ENCODE assay signal across 8 cellular contexts in the genomic region with DNA sequence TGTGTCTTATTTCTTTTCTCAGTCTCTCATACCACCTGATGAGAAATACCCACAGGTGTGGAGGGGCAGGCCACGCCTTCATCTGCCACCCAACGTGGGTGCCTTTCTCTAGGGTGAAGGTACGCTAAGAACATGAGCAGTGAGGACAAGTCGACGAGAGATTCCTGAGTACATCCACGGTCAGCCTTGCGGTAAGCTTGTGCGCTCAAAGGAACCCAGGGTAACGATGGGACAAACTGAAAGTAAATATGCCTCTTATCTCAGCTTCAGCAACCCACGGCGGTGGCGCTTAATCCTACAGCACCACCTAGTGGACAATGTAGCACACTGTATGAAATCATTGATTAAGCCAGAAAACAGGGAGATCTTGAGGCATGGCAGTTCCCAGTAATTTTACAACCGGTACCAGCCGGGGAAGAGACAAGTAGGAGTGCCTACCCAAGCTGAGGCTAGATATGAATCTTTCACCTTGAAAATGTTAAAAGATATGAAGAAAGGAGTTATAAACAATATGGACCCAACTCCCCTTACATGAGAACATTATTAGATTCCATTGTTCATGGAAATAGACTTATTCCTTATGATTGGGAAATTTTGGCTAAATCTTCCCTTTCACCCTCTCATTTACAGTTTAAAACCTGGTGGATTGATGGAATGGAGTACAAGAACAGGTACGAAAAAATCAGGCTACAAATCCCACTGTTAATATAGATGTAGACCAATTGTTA.
DNase-seq lines count a peak whose midpoint lies in the region; ATAC-seq and TF ChIP-seq lines count a peak whose summit lies in the region.

No MANE protein-coding gene starts in this region.

- in situ Hi-C loops in IMR-90 (cut with MboI; ENCODE audit: low sequenced_read_pairs), result no loop called here

- POLR2A ChIA-PET in IMR-90 (lab: Charles Lee; ENCODE audit: unreplicated experiment), result no interaction called here

- no peak overlapping the region for H2BK15ac ChIP-seq in IMR-90 (ENCODE audit: low read depth, low read length)

- no peak overlapping the region for H3K18ac ChIP-seq in IMR-90 (ENCODE audit: low read depth, low read length)

- CTCF ChIA-PET in IMR-90 (lab: Yijun Ruan, JAX), result no interaction called here

- H3K27ac ChIP-seq in IMR-90 (ENCODE audit: insufficient read depth, low read length), result no peak overlapping the region
- H3K27ac ChIP-seq in psoas muscle, result no peak overlapping the region

- no peaks in the 10 kb centered on the region for H3K9me1 ChIP-seq in IMR-90 (ENCODE audit: insufficient read depth, low read length)

- no peaks in the 10 kb centered on the region for H4K20me1 ChIP-seq in IMR-90 (ENCODE audit: insufficient read depth, low read length)

- no peak for TF ChIP-seq POLR2A in IMR-90 (IDR thresholded peaks at IDR 0.05; ENCODE audit: low read depth, low read length)

- no peak overlapping the region for H3K23ac ChIP-seq in IMR-90 (ENCODE audit: low read depth, low read length)

- no peak overlapping the region for H2BK20ac ChIP-seq in IMR-90 (ENCODE audit: low read depth, low read length)

- no peak overlapping the region for H2AK5ac ChIP-seq in IMR-90 (ENCODE audit: low read depth, low read length)

- no peaks in the 10 kb centered on the region for H3K4me1 ChIP-seq in IMR-90 (ENCODE audit: control insufficient read depth, insufficient read depth, low read length)
- no peaks in the 10 kb centered on the region for H3K4me1 ChIP-seq in psoas muscle

- BruUV-seq in IMR-90 (replicated peaks; lab: Mats Ljungman, UMichigan), result no TSS peak

- dilution Hi-C loops in IMR-90 (cut with HindIII; ENCODE audit: low sequenced_read_pairs, unreplicated experiment), result no loop called here

- no peak overlapping the region for H4K91ac ChIP-seq in IMR-90 (ENCODE audit: insufficient read depth, low read depth, low read length)

- ATAC-seq in IMR-90 (ENCODE audit: low read depth) (no peak), Right ventricle myocardium superior (ENCODE audit: poor library complexity) (peak; percentile 96), psoas muscle (peak; percentile 57 to 73 (median 68))

- no peak overlapping the region for H3K14ac ChIP-seq in IMR-90 (replicated peaks; ENCODE audit: low read depth, low read length)

- TF ChIP-seq RAD21 in IMR-90 (IDR thresholded peaks at IDR 0.05; ENCODE audit: low read length), result peak; percentile 55

- H3K4me3 ChIP-seq in GM12875 (ENCODE audit: low read depth, low read length) (peak overlapping the region; percentile 43), IMR-90 (ENCODE audit: insufficient read depth, low read depth, low read length) (peak overlapping the region; percentile 41; the same call in 1 of the 2 replicates), psoas muscle (peak overlapping the region; percentile 61)

- peak overlapping the region; percentile 73 for H2AFZ ChIP-seq in IMR-90 (replicated peaks; ENCODE audit: low read length, poor library complexity)

- H4K8ac ChIP-seq in IMR-90 (ENCODE audit: low read depth in 2 of 2, low read length in 2 of 2), result no peak overlapping the region

- H3K36me3 ChIP-seq in IMR-90 (ENCODE audit: control insufficient read depth, insufficient read depth, low read length) (no peaks in the 10 kb centered on the region), psoas muscle (ENCODE audit: insufficient read depth in 1 of 2, low read depth in 1 of 2) (no peaks in the 10 kb centered on the region)

- WGBS in IMR-90 (ENCODE audit: extremely low coverage in 2 of 2, insufficient read length in 1 of 2), 2 experiments, result 40% methylated on average over 1 of the region's 15 CpGs; no CpG with 5 or more reads in 1 of the 2 experiments
- WGBS in psoas muscle, 3 donors, result 34 to 42% (median 40%) methylated on average over 15 of the region's 15 CpGs

- intact Hi-C loops in IMR-90 (cut with micrococcal nuclease), result no loop called here
- intact Hi-C loops in Right ventricle myocardium superior (cut with DNase I), result no loop called here
- intact Hi-C loops in psoas muscle (cut with DNase I), result no loop called here

- H3K9ac ChIP-seq in IMR-90 (ENCODE audit: low read depth, low read length), result no peak overlapping the region

- no peak overlapping the region for H3K4ac ChIP-seq in IMR-90 (ENCODE audit: low read depth, low read length)

- peak overlapping the region; percentile 76 for H3K4me2 ChIP-seq in IMR-90 (ENCODE audit: low read depth, low read length)

- H3K27me3 ChIP-seq in IMR-90 (ENCODE audit: control insufficient read depth, insufficient read depth, low read length) (no peaks in the 10 kb centered on the region), psoas muscle (ENCODE audit: insufficient read depth in 3 of 3, low read length in 2 of 3) (no peaks in the 10 kb centered on the region)

- peak; percentile 13 for DNase-seq in IMR-90
- DNase-seq in SHP77 (lab: John Stamatoyannopoulos, UW), result peak; percentile 34 to 40
- peak; percentile 55 for DNase-seq in activated naive CD4-positive, alpha-beta T cell treated with anti-CD3 and anti-CD28 coated beads, Interleukin-2, amount 50 U/mL, for 16 hours
- DNase-seq in Right ventricle myocardium superior, result peak; percentile 79
- peak; percentile 40 to 59 for DNase-seq in psoas muscle
- DNase-seq in ureter (ENCODE audit: low spot score), result peak; percentile 69
- no peak for DNase-seq in GM19240 (ENCODE audit: insufficient read length, low spot score)

- H2AK9ac ChIP-seq in IMR-90 (replicated peaks; ENCODE audit: low read depth, low read length, poor library complexity), result no peak overlapping the region

- H2BK5ac ChIP-seq in IMR-90 (ENCODE audit: low read depth, low read length, poor library complexity, severe bottlenecking), result no peak overlapping the region

- TF ChIP-seq CTCF in GM12875 (IDR thresholded peaks at IDR 0.05; ENCODE audit: borderline replicate concordance, insufficient read depth, low read depth, low read length), result peak; percentile 52; the same call in 1 of the 2 replicates
- peak; percentile 47 for TF ChIP-seq CTCF in IMR-90 (conservative IDR thresholded peaks at IDR 0.05; ENCODE audit: low read depth, low read length)
- peak; percentile 87 for TF ChIP-seq CTCF in psoas muscle (IDR thresholded peaks at IDR 0.05)

- no peak overlapping the region for H3K56ac ChIP-seq in IMR-90 (ENCODE audit: extremely low read depth, insufficient read depth, low read length)

- H3K9me3 ChIP-seq in IMR-90 (ENCODE audit: control insufficient read depth, insufficient read depth, low read length), result peaks cover 13% of the 10 kb centered on the region
- H3K9me3 ChIP-seq in psoas muscle, result peaks cover 9% of the 10 kb centered on the region

- no peak overlapping the region for H4K5ac ChIP-seq in IMR-90 (ENCODE audit: low read depth, low read length)

- no peak overlapping the region for H2BK120ac ChIP-seq in IMR-90 (ENCODE audit: low read depth, low read length)

- no peaks in the 10 kb centered on the region for H3K79me1 ChIP-seq in IMR-90 (ENCODE audit: low read depth in 1 of 2, low read length in 2 of 2)

TF ChIP-seq in IMR-90, 13 proteins besides CTCF, POLR2A, EP300 and RAD21:
- TF ChIP-seq BHLHE40 (IDR thresholded peaks at IDR 0.05; ENCODE audit: low read depth, low read length) (no peak), RCOR1 (IDR thresholded peaks at IDR 0.05; ENCODE audit: insufficient replicate concordance, low read length) (no peak)
